7 cellular contexts compared by ENCODE assay signal in genomic region chr20:62622877-62623487, GRCh38. TPM values are rescaled to one million over a fixed set of nuclear protein-coding genes. Genes with fewer than 3 reads are reported as not detected.
A peak's percentile ranks its signal among the peaks of the same experiment; 100 is the strongest.
DNase-seq lines count a peak whose midpoint lies in the region; ATAC-seq and TF ChIP-seq lines count a peak whose summit lies in the region.

No MANE protein-coding gene starts in this region.

- no peak overlapping the region for H3K23ac ChIP-seq in IMR-90 (ENCODE audit: low read depth, low read length)

- H3K36me3 Mint-ChIP-seq in activated naive CD4-positive, alpha-beta T cell treated with anti-CD3 and anti-CD28 coated beads, Interleukin-2, amount 50 U/mL, for 72 hours = no peaks in the 10 kb centered on the region

- no peaks in the 10 kb centered on the region for H3K9me3 Mint-ChIP-seq in activated naive CD4-positive, alpha-beta T cell treated with anti-CD3 and anti-CD28 coated beads, Interleukin-2, amount 50 U/mL, for 72 hours

- H3K4me3 ChIP-seq in IMR-90 (ENCODE audit: insufficient read depth, low read depth, low read length) = no peak overlapping the region
- peak overlapping the region in 1 of 2 donors; percentile 6 for H3K4me3 ChIP-seq in left lung

- in situ Hi-C loops in IMR-90 (cut with MboI; ENCODE audit: low sequenced_read_pairs) = loop anchor here (25.0 kb wide), 1 partner anchor 336 kb away; no protein-coding TSS in a partner anchor

- H3K36me3 ChIP-seq in IMR-90 (ENCODE audit: control insufficient read depth, insufficient read depth, low read length) (no peaks in the 10 kb centered on the region), left lung (no peaks in the 10 kb centered on the region)

- TF ChIP-seq POLR2A in IMR-90 (IDR thresholded peaks at IDR 0.05; ENCODE audit: low read depth, low read length) = no peak

- ATAC-seq in IMR-90 (ENCODE audit: low read depth) (no peak), left lung (peak; percentile 12), HG02759 (IDR thresholded peaks at IDR 0.05; ENCODE audit: unreplicated experiment) (no peak), GM21423 (IDR thresholded peaks at IDR 0.05; ENCODE audit: unreplicated experiment) (no peak)
- no peak for ATAC-seq in activated naive CD4-positive, alpha-beta T cell treated with anti-CD3 and anti-CD28 coated beads, Interleukin-2, amount 50 U/mL, for 72 hours

- CTCF ChIA-PET in IMR-90 (lab: Yijun Ruan, JAX) = no interaction called here

- H2AFZ ChIP-seq in IMR-90 (replicated peaks; ENCODE audit: low read length, poor library complexity) = peak overlapping the region; percentile 98

- WGBS in IMR-90 (ENCODE audit: extremely low coverage in 2 of 2, insufficient read length in 1 of 2), 2 experiments = 92% methylated on average over 2 of the region's 29 CpGs; no CpG with 5 or more reads in 1 of the 2 experiments

- no peak overlapping the region; the same call in 2 of the 3 replicates for H2BK15ac ChIP-seq in IMR-90 (ENCODE audit: low read depth, low read length)

- H3K27ac ChIP-seq in IMR-90 (ENCODE audit: insufficient read depth, low read length) (no peak overlapping the region), left lung (peak overlapping the region; percentile 94 to 99), substantia nigra (ENCODE audit: low read depth, low read length, poor library complexity, severe bottlenecking) (peak overlapping the region; percentile 49)

- peak overlapping the region; percentile 89 to 97 for H3K27ac Mint-ChIP-seq in activated naive CD4-positive, alpha-beta T cell treated with anti-CD3 and anti-CD28 coated beads, Interleukin-2, amount 50 U/mL, for 72 hours

- H3K18ac ChIP-seq in IMR-90 (ENCODE audit: low read depth, low read length) = no peak overlapping the region

- peak overlapping the region; percentile 36 to 91; a peak in 3 of 4 replicates for H4K8ac ChIP-seq in IMR-90 (ENCODE audit: low read depth in 2 of 2, low read length in 2 of 2)

- no peak overlapping the region for H3K9ac ChIP-seq in IMR-90 (ENCODE audit: low read depth, low read length)

- H3K9me3 ChIP-seq in IMR-90 (ENCODE audit: control insufficient read depth, insufficient read depth, low read length) = no peaks in the 10 kb centered on the region
- no peaks in the 10 kb centered on the region for H3K9me3 ChIP-seq in left lung

- no peak for TF ChIP-seq RAD21 in IMR-90 (IDR thresholded peaks at IDR 0.05; ENCODE audit: low read length)

- no peak overlapping the region for H3K4me2 ChIP-seq in IMR-90 (ENCODE audit: low read depth, low read length)

- peak overlapping the region; percentile 85 for H2AK9ac ChIP-seq in IMR-90 (replicated peaks; ENCODE audit: low read depth, low read length, poor library complexity)

- peaks cover 10% of the 10 kb centered on the region for H3K4me1 ChIP-seq in IMR-90 (ENCODE audit: control insufficient read depth, insufficient read depth, low read length)
- peaks cover 21 to 84% of the 10 kb centered on the region in 2 donors for H3K4me1 ChIP-seq in left lung

- DNase-seq in IMR-90 (no peak), left lung (peak in 1 of 2 donors; percentile 81), substantia nigra (lab: John Stamatoyannopoulos, UW) (no peak), occipital lobe (lab: John Stamatoyannopoulos, UW) (no peak)
- no peak for DNase-seq in activated naive CD4-positive, alpha-beta T cell treated with anti-CD3 and anti-CD28 coated beads, Interleukin-2, amount 50 U/mL, for 72 hours (ENCODE audit: low spot score in 2 of 2)

- H2BK20ac ChIP-seq in IMR-90 (ENCODE audit: low read depth, low read length) = peak overlapping the region; percentile 35; the same call in 1 of the 2 replicates

- H3K79me1 ChIP-seq in IMR-90 (ENCODE audit: low read depth in 1 of 2, low read length in 2 of 2) = no peaks in the 10 kb centered on the region

- H3K27me3 ChIP-seq in IMR-90 (ENCODE audit: control insufficient read depth, insufficient read depth, low read length) (no peaks in the 10 kb centered on the region; the same call in 1 of the 2 replicates), left lung (no peaks in the 10 kb centered on the region)

- POLR2A ChIA-PET in IMR-90 (lab: Charles Lee; ENCODE audit: unreplicated experiment) = interaction anchor here (0.6 kb wide), 1 partner anchor 235 kb away, joined by 3 read pairs; no protein-coding TSS in a partner anchor

- peak overlapping the region; percentile 78 for H2AK5ac ChIP-seq in IMR-90 (ENCODE audit: low read depth, low read length)

- H3K14ac ChIP-seq in IMR-90 (replicated peaks; ENCODE audit: low read depth, low read length) = peak overlapping the region; percentile 71

- H2BK120ac ChIP-seq in IMR-90 (ENCODE audit: low read depth, low read length) = peak overlapping the region; percentile 77; the same call in 1 of the 2 replicates

- intact Hi-C loops in IMR-90 (cut with micrococcal nuclease) (no loop called here), left lung (cut with DNase I) (no loop called here)

- no peak for TF ChIP-seq CTCF in IMR-90 (conservative IDR thresholded peaks at IDR 0.05; ENCODE audit: low read depth, low read length)
- no peak for TF ChIP-seq CTCF in left lung (IDR thresholded peaks at IDR 0.05)

- H4K5ac ChIP-seq in IMR-90 (ENCODE audit: low read depth, low read length) = peak overlapping the region; percentile 20; the same call in 1 of the 2 replicates

- no peaks in the 10 kb centered on the region for H4K20me1 ChIP-seq in IMR-90 (ENCODE audit: insufficient read depth, low read length)

- no TSS peak for BruUV-seq in IMR-90 (replicated peaks; lab: Mats Ljungman, UMichigan)

- H3K4ac ChIP-seq in IMR-90 (ENCODE audit: low read depth, low read length) = peak overlapping the region; percentile 47

- peak overlapping the region; percentile 68 for H4K91ac ChIP-seq in IMR-90 (ENCODE audit: insufficient read depth, low read depth, low read length)

- dilution Hi-C loops in IMR-90 (cut with HindIII; ENCODE audit: low sequenced_read_pairs, unreplicated experiment) = no loop called here

- H3K56ac ChIP-seq in IMR-90 (ENCODE audit: extremely low read depth, insufficient read depth, low read length) = no peak overlapping the region

- peaks cover 8% of the 10 kb centered on the region; the same call in 1 of the 2 replicates for H3K9me1 ChIP-seq in IMR-90 (ENCODE audit: insufficient read depth, low read length)

- H2BK5ac ChIP-seq in IMR-90 (ENCODE audit: low read depth, low read length, poor library complexity, severe bottlenecking) = peak overlapping the region; percentile 40

TF ChIP-seq in IMR-90, 13 proteins besides CTCF, POLR2A, EP300 and RAD21:
- TF ChIP-seq MAZ (IDR thresholded peaks at IDR 0.05; ENCODE audit: borderline replicate concordance, low read depth, low read length) (no peak), BHLHE40 (IDR thresholded peaks at IDR 0.05; ENCODE audit: low read depth, low read length) (no peak), CHD1 (IDR thresholded peaks at IDR 0.05; ENCODE audit: low read depth, low read length) (no peak), SMC3 (IDR thresholded peaks at IDR 0.05; ENCODE audit: low read depth, low read length) (no peak), CEBPB (IDR thresholded peaks at IDR 0.05; ENCODE audit: low read depth, low read length) (no peak), MXI1 (IDR thresholded peaks at IDR 0.05; ENCODE audit: borderline replicate concordance, low read depth, low read length) (no peak), RFX5 (IDR thresholded peaks at IDR 0.05; ENCODE audit: low read depth, low read length) (no peak), MAFK (IDR thresholded peaks at IDR 0.05; ENCODE audit: low read depth, low read length) (no peak), FOS (IDR thresholded peaks at IDR 0.05; ENCODE audit: low read depth, low read length) (no peak), USF2 (IDR thresholded peaks at IDR 0.05; ENCODE audit: low read depth, low read length) (no peak), RCOR1 (IDR thresholded peaks at IDR 0.05; ENCODE audit: insufficient replicate concordance, low read length) (no peak), NFE2L2 (IDR thresholded peaks at IDR 0.05; ENCODE audit: low read depth, low read length) (no peak)
- TF ChIP-seq, protein P1, sequence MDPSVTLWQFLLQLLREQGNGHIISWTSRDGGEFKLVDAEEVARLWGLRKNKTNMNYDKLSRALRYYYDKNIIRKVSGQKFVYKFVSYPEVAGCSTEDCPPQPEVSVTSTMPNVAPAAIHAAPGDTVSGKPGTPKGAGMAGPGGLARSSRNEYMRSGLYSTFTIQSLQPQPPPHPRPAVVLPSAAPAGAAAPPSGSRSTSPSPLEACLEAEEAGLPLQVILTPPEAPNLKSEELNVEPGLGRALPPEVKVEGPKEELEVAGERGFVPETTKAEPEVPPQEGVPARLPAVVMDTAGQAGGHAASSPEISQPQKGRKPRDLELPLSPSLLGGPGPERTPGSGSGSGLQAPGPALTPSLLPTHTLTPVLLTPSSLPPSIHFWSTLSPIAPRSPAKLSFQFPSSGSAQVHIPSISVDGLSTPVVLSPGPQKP (IDR thresholded peaks at IDR 0.05; ENCODE audit: borderline replicate concordance, low read depth, low read length) = no peak

RNA-seq across cellular contexts. Expression of gene SLCO4A1, which starts 19.3 kb away (rescaled TPM):
- total RNA-seq in IMR-90 (2012; rRNA removed) (0.56 and 0.72 TPM in 2 replicates), left lung (10 to 100 TPM; 11.5 to 47.2 TPM), occipital lobe (1.6 TPM)
- 1.1 and 1.5 TPM in 2 replicates for polyA plus RNA-seq in IMR-90 (2012; rRNA removed)
- 1.1 TPM in 2 replicates for polyA plus RNA-seq in IMR-90 (2012; cell fraction: cytosol; rRNA removed)
- polyA plus RNA-seq in IMR-90 (2012; cell fraction: nucleus; rRNA removed; ENCODE audit: low replicate concordance) = 2.1 and 5.3 TPM in 2 replicates
- 10 to 100 TPM; 39.3 to 44.4 TPM for total RNA-seq in activated naive CD4-positive, alpha-beta T cell treated with anti-CD3 and anti-CD28 coated beads, Interleukin-2, amount 50 U/mL, for 72 hours
